ENCODE assay signal across 1 cellular context in the genomic region with DNA sequence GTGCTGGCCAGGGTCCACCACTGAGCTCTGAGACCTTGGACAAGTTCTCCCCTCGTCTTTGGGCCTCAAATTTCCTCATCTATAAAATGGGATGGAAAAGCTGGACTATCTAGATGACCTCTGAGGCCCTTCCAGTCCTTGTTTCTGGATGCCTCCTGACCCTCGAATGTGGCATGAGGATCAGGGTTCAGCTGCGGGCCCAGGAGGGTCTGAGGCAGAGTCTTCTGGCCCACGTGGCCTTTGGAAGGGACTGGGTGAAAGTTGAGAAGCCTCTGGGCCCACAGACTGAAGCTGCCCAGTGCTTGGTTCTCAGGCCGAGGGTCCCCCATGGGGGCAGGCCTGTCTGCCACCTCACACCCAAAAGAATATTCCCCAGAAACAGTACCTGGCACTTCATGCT.
TF ChIP-seq lines count a peak whose summit lies in the region.

No MANE protein-coding gene starts in this region.

TF ChIP-seq in IMR-90, 13 proteins besides CTCF, POLR2A, EP300 and RAD21:
- TF ChIP-seq, protein P1, sequence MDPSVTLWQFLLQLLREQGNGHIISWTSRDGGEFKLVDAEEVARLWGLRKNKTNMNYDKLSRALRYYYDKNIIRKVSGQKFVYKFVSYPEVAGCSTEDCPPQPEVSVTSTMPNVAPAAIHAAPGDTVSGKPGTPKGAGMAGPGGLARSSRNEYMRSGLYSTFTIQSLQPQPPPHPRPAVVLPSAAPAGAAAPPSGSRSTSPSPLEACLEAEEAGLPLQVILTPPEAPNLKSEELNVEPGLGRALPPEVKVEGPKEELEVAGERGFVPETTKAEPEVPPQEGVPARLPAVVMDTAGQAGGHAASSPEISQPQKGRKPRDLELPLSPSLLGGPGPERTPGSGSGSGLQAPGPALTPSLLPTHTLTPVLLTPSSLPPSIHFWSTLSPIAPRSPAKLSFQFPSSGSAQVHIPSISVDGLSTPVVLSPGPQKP (IDR thresholded peaks at IDR 0.05; ENCODE audit: borderline replicate concordance, low read depth, low read length) = no peak
- no peak for TF ChIP-seq RCOR1 (IDR thresholded peaks at IDR 0.05; ENCODE audit: insufficient replicate concordance, low read length)
